9 cellular contexts compared by ENCODE assay signal in genomic region chr3:156665296-156665695, GRCh38. TPM values are rescaled to one million over a fixed set of nuclear protein-coding genes. Genes with fewer than 3 reads are reported as not detected.
DNase-seq lines count a peak whose midpoint lies in the region; ATAC-seq and TF ChIP-seq lines count a peak whose summit lies in the region.
"Had no signal": no experiment of that assay in that cellular context is flagged by ENCODE, and none has a peak within 500 bp of the region (broad histone marks: within the 10 kb centered on the region; RNA-seq: fewer than 3 reads in every experiment).

No MANE protein-coding gene starts in this region.

- H3K36me3 Mint-ChIP-seq in activated CD8-positive, alpha-beta T cell treated with anti-CD3 and anti-CD28 coated beads, Interleukin-2, amount 10 ng/mL, durations not matched to agents 7 days and 5 days (ENCODE audit: low read depth), result peaks cover 9% of the 10 kb centered on the region
- no peaks in the 10 kb centered on the region for H3K36me3 Mint-ChIP-seq in progenitor cell of endocrine pancreas (ENCODE audit: insufficient read depth)
- no peaks in the 10 kb centered on the region for H3K36me3 Mint-ChIP-seq in chondrocyte (ENCODE audit: low read depth)

- intact Hi-C loops in right lobe of liver (cut with DNase I), result no loop called here
- intact Hi-C loops in aorta (cut with DNase I), result no loop called here

- H3K27me3 ChIP-seq in right lobe of liver (no peaks in the 10 kb centered on the region), aorta (ENCODE audit: control insufficient read depth in 1 of 2, insufficient read depth in 2 of 2, low read length in 1 of 2) (no peaks in the 10 kb centered on the region)

- POLR2A ChIA-PET in activated CD8-positive, alpha-beta T cell treated with anti-CD3 and anti-CD28 coated beads, Interleukin-2, amount 10 ng/mL, durations not matched to agents 7 days and 5 days (lab: Charles Lee), result interaction anchor here (1.0 to 2.1 kb wide), 6 partner anchors 8 to 510 kb away, joined by 4 to 10 read pairs (median 8); partner anchors contain the start of genes CCNL1, SSR3 and TIPARP

- H3K36me3 ChIP-seq in right lobe of liver, result no peaks in the 10 kb centered on the region
- H3K36me3 ChIP-seq in aorta (ENCODE audit: control insufficient read depth in 1 of 2, insufficient read depth in 2 of 2, low read length in 1 of 2), result no peaks in the 10 kb centered on the region

- no peak for TF ChIP-seq CTCF in GM12865 (IDR thresholded peaks at IDR 0.05; ENCODE audit: insufficient read depth, low read depth, low read length, missing control alignments)
- TF ChIP-seq CTCF in right lobe of liver (IDR thresholded peaks at IDR 0.05), result no peak
- TF ChIP-seq CTCF in progenitor cell of endocrine pancreas (IDR thresholded peaks at IDR 0.05; ENCODE audit: unreplicated experiment), result no peak
- no peak for TF ChIP-seq CTCF in chondrocyte (IDR thresholded peaks at IDR 0.05)

- no peaks in the 10 kb centered on the region for H3K27me3 Mint-ChIP-seq in activated CD8-positive, alpha-beta T cell treated with anti-CD3 and anti-CD28 coated beads, Interleukin-2, amount 10 ng/mL, durations not matched to agents 7 days and 5 days (ENCODE audit: low read depth)
- H3K27me3 Mint-ChIP-seq in progenitor cell of endocrine pancreas (no peaks in the 10 kb centered on the region), chondrocyte (ENCODE audit: low read depth) (no peaks in the 10 kb centered on the region)

- H3K4me3 Mint-ChIP-seq in activated CD8-positive, alpha-beta T cell treated with anti-CD3 and anti-CD28 coated beads, Interleukin-2, amount 10 ng/mL, durations not matched to agents 7 days and 5 days, result peak overlapping the region; percentile 58
- H3K4me3 Mint-ChIP-seq in progenitor cell of endocrine pancreas (ENCODE audit: low read depth) (no peak overlapping the region), chondrocyte (ENCODE audit: unreplicated experiment) (no peak overlapping the region)

- H3K4me3 ChIP-seq in GM12865 (ENCODE audit: low read depth, low read length) (peak overlapping the region; percentile 23; the same call in 1 of the 2 replicates), right lobe of liver (no peak overlapping the region), aorta (ENCODE audit: low read length in 2 of 2) (no peak overlapping the region)

- H3K9me3 ChIP-seq in right lobe of liver, result no peaks in the 10 kb centered on the region
- no peaks in the 10 kb centered on the region for H3K9me3 ChIP-seq in aorta (ENCODE audit: control insufficient read depth, low read length)

- WGBS in right lobe of liver (ENCODE audit: insufficient coverage, low coverage, low lambda C conversion rate, missing lambda C conversion rate), result 24% methylated on average over 2 of the region's 2 CpGs
- WGBS in aorta, 2 donors, result 45 to 49% methylated on average over 2 of the region's 2 CpGs

- peaks cover 75% of the 10 kb centered on the region for H3K4me1 Mint-ChIP-seq in activated CD8-positive, alpha-beta T cell treated with anti-CD3 and anti-CD28 coated beads, Interleukin-2, amount 10 ng/mL, durations not matched to agents 7 days and 5 days (ENCODE audit: low read depth)
- H3K4me1 Mint-ChIP-seq in progenitor cell of endocrine pancreas (ENCODE audit: low read depth), result peaks cover 12% of the 10 kb centered on the region
- peaks cover 12% of the 10 kb centered on the region for H3K4me1 Mint-ChIP-seq in chondrocyte (ENCODE audit: low read depth)

- H3K27ac ChIP-seq in right lobe of liver, result peak overlapping the region in 2 of 3 donors; percentile 14 to 26
- no peak overlapping the region for H3K27ac ChIP-seq in aorta (ENCODE audit: low read depth in 1 of 2, low read length in 2 of 2)

- TF ChIP-seq POLR2A in right lobe of liver (IDR thresholded peaks at IDR 0.05), result no peak

- H3K27ac Mint-ChIP-seq in activated CD8-positive, alpha-beta T cell treated with anti-CD3 and anti-CD28 coated beads, Interleukin-2, amount 10 ng/mL, durations not matched to agents 7 days and 5 days, result peak overlapping the region; percentile 91
- H3K27ac Mint-ChIP-seq in progenitor cell of endocrine pancreas (no peak overlapping the region), chondrocyte (ENCODE audit: unreplicated experiment) (no peak overlapping the region)

- CTCF ChIA-PET in activated CD8-positive, alpha-beta T cell treated with anti-CD3 and anti-CD28 coated beads, Interleukin-2, amount 10 ng/mL, durations not matched to agents 7 days and 5 days (lab: Charles Lee), result interaction anchor here (1.1 to 2.3 kb wide), 6 partner anchors 9 to 471 kb away, joined by 3 to 30 read pairs (median 4); partner anchors contain the start of genes SSR3 and TIPARP

- ATAC-seq in HG03039 (IDR thresholded peaks at IDR 0.05; ENCODE audit: unreplicated experiment) (peak; percentile 6), right lobe of liver (peak; percentile 59 to 83 (median 81)), aorta (ENCODE audit: low FRiP score) (no peak), HG02981 (IDR thresholded peaks at IDR 0.05; ENCODE audit: unreplicated experiment) (no peak)
- ATAC-seq in activated CD8-positive, alpha-beta T cell treated with anti-CD3 and anti-CD28 coated beads, Interleukin-2, amount 10 ng/mL, durations not matched to agents 7 days and 5 days, result no peak

- H3K9me3 Mint-ChIP-seq in activated CD8-positive, alpha-beta T cell treated with anti-CD3 and anti-CD28 coated beads, Interleukin-2, amount 10 ng/mL, durations not matched to agents 7 days and 5 days (ENCODE audit: insufficient read depth), result no peaks in the 10 kb centered on the region
- H3K9me3 Mint-ChIP-seq in progenitor cell of endocrine pancreas (ENCODE audit: low read depth), result no peaks in the 10 kb centered on the region
- no peaks in the 10 kb centered on the region for H3K9me3 Mint-ChIP-seq in chondrocyte (ENCODE audit: low read depth)

- DNase-seq in GM12865 (ENCODE audit: low read depth) (no peak), right lobe of liver (no peak), progenitor cell of endocrine pancreas (ENCODE audit: low spot score, unreplicated experiment) (no peak), chondrocyte (ENCODE audit: low spot score) (no peak), aorta (no peak)
- no peak for DNase-seq in activated CD8-positive, alpha-beta T cell treated with anti-CD3 and anti-CD28 coated beads, Interleukin-2, amount 10 ng/mL, durations not matched to agents 7 days and 5 days
- DNase-seq: activated CD4-positive, alpha-beta T cell treated with anti-CD3 and anti-CD28 coated beads for 1 hour had no signal

- H3K4me1 ChIP-seq in right lobe of liver (peaks cover 0 to 31% (median 0%) of the 10 kb centered on the region in 4 donors), aorta (ENCODE audit: control insufficient read depth in 1 of 2, insufficient read depth in 2 of 2, low read length in 2 of 2) (no peaks in the 10 kb centered on the region)

RNA-seq across cellular contexts. Expression of gene TIPARP, which starts 9.1 kb away (rescaled TPM):
- 10 to 100 TPM; 34.2 to 36.5 TPM for total RNA-seq in activated CD8-positive, alpha-beta T cell treated with anti-CD3 and anti-CD28 coated beads, Interleukin-2, amount 10 ng/mL, durations not matched to agents 7 days and 5 days
- total RNA-seq in right lobe of liver (10 to 100 TPM; 10.2 to 19.5 (median 16.4) TPM), progenitor cell of endocrine pancreas (32.1 and 38.6 TPM in 2 replicates), chondrocyte (65.3 to 90.5 TPM (median 65.3 TPM) in 3 replicates), aorta (10 to 100 TPM; 23.2 to 24.2 TPM)
- polyA plus RNA-seq in aorta, result 10 to 100 TPM in 1 of 2 donors, 1 to 10 TPM in 1; 9.6 to 12.9 TPM

Comparison
In these comparisons a context has a peak if more than half of its experiments do, and no peak if none do; other contexts are left out.
1. ATAC-seq: peak in HG03039 (single experiment) and right lobe of liver (4 of 4); none in activated CD8-positive, alpha-beta T cell treated with anti-CD3 and anti-CD28 coated beads, Interleukin-2, amount 10 ng/mL, durations not matched to agents 7 days and 5 days (single experiment), aorta (single experiment) and HG02981 (single experiment).
2. H3K27ac ChIP-seq: peak in right lobe of liver (2 of 3); none in aorta (0 of 2).